ENCODE assay signal across 1 cellular context in genomic region chr1:43204394-43204793, GRCh38.
TF ChIP-seq lines count a peak whose summit lies in the region.

No MANE protein-coding gene starts in this region.

TF ChIP-seq in IMR-90, 13 proteins besides CTCF, POLR2A, EP300 and RAD21:
- TF ChIP-seq RCOR1 (IDR thresholded peaks at IDR 0.05; ENCODE audit: insufficient replicate concordance, low read length) (no peak), CEBPB (IDR thresholded peaks at IDR 0.05; ENCODE audit: low read depth, low read length) (no peak), ELK1 (IDR thresholded peaks at IDR 0.05; ENCODE audit: borderline replicate concordance, low read depth, low read length) (no peak), MXI1 (IDR thresholded peaks at IDR 0.05; ENCODE audit: borderline replicate concordance, low read depth, low read length) (no peak), SMC3 (IDR thresholded peaks at IDR 0.05; ENCODE audit: low read depth, low read length) (no peak)
TF ChIP-seq in IMR-90: peak in this region for 0.
